Comparison of ENCODE assay signal across 9 cellular contexts in the genomic region with DNA sequence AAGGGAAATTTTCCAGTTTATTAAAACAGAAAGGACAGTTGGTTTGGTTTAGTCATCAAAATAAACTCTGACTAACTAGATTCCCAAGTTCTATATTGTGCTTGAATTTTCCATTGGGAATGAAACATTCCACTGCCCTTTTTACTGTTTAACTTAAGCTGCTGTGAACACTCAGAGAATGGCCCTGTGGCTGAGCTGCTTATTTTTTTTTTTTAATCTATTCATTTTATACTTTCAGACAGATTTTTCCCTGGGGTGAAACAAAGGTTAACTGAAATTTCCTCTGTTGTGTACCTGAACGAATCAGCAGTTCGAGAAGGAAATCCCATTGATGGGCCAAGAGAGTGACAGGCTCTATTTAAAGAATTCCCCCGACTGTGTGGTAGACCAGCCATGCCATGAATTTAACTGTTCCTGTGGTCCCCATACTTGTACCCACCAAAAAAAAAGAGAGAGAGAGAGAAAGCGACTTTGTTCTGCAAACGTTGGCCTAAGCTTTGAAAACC.
DNase-seq lines count a peak whose midpoint lies in the region; ATAC-seq and TF ChIP-seq lines count a peak whose summit lies in the region.
"Had no signal": no experiment of that assay in that cellular context is flagged by ENCODE, and none has a peak within 500 bp of the region (broad histone marks: within the 10 kb centered on the region; RNA-seq: fewer than 3 reads in every experiment).

No MANE protein-coding gene starts in this region.

- CTCF ChIA-PET in activated CD4-positive, alpha-beta memory T cell treated with anti-CD3 and anti-CD28 coated beads for 36 hours (lab: Charles Lee) = interaction anchor here (0.6 to 1.3 kb wide), 3 partner anchors 13 to 288 kb away, joined by 4 to 5 read pairs (median 4); no protein-coding TSS in a partner anchor
- CTCF ChIA-PET in activated CD4-positive, alpha-beta memory T cell treated with anti-CD3 and anti-CD28 coated beads, Interleukin-2, amount 10 ng/mL, durations not matched to agents 7 days and 5 days (lab: Charles Lee) = no interaction called here

- no peak for TF ChIP-seq CTCF in MM.1S (IDR thresholded peaks at IDR 0.05; ENCODE audit: low read length)

- H3K27ac Mint-ChIP-seq in activated CD4-positive, alpha-beta memory T cell treated with anti-CD3 and anti-CD28 coated beads for 36 hours = peak overlapping the region; percentile 38
- no peak overlapping the region for H3K27ac Mint-ChIP-seq in activated CD4-positive, alpha-beta memory T cell treated with anti-CD3 and anti-CD28 coated beads, Interleukin-2, amount 10 ng/mL, durations not matched to agents 7 days and 5 days
- peak overlapping the region; percentile 72 to 94 (median 86) for H3K27ac Mint-ChIP-seq in IgD-negative memory B cell
- H3K27ac Mint-ChIP-seq in stimulated activated memory B cell treated with anti-CD40 and anti-IgM and Interleukin-4, amounts not matched to agents 10 μg/mL and 1 μg/mL and 100 μg/mL, for 72 hours = peak overlapping the region; percentile 87

- H3K27me3 Mint-ChIP-seq in activated CD4-positive, alpha-beta memory T cell treated with anti-CD3 and anti-CD28 coated beads for 36 hours = no peaks in the 10 kb centered on the region
- H3K27me3 Mint-ChIP-seq in activated CD4-positive, alpha-beta memory T cell treated with anti-CD3 and anti-CD28 coated beads, Interleukin-2, amount 10 ng/mL, durations not matched to agents 7 days and 5 days = no peaks in the 10 kb centered on the region
- H3K27me3 Mint-ChIP-seq in IgD-negative memory B cell = no peaks in the 10 kb centered on the region
- no peaks in the 10 kb centered on the region for H3K27me3 Mint-ChIP-seq in stimulated activated memory B cell treated with anti-CD40 and anti-IgM and Interleukin-4, amounts not matched to agents 10 μg/mL and 1 μg/mL and 100 μg/mL, for 72 hours

- no peak overlapping the region for H3K4me2 ChIP-seq in MM.1S (ENCODE audit: low read depth, low read length)

- intact Hi-C loops in activated CD4-positive, alpha-beta memory T cell treated with anti-CD3 and anti-CD28 coated beads for 36 hours (cut with micrococcal nuclease) = no loop called here

- no peaks in the 10 kb centered on the region for H3K36me3 ChIP-seq in MM.1S (replicated peaks; ENCODE audit: insufficient read depth, low read length)

- peaks cover 23% of the 10 kb centered on the region for H3K4me1 Mint-ChIP-seq in activated CD4-positive, alpha-beta memory T cell treated with anti-CD3 and anti-CD28 coated beads for 36 hours (ENCODE audit: low read depth)
- H3K4me1 Mint-ChIP-seq in activated CD4-positive, alpha-beta memory T cell treated with anti-CD3 and anti-CD28 coated beads, Interleukin-2, amount 10 ng/mL, durations not matched to agents 7 days and 5 days = peaks cover 5% of the 10 kb centered on the region
- peaks cover 38 to 45% (median 43%) of the 10 kb centered on the region in 3 donors for H3K4me1 Mint-ChIP-seq in IgD-negative memory B cell
- peaks cover 45% of the 10 kb centered on the region for H3K4me1 Mint-ChIP-seq in stimulated activated memory B cell treated with anti-CD40 and anti-IgM and Interleukin-4, amounts not matched to agents 10 μg/mL and 1 μg/mL and 100 μg/mL, for 72 hours

- no peaks in the 10 kb centered on the region for H3K9me3 ChIP-seq in MM.1S (replicated peaks; ENCODE audit: insufficient read depth, low read length)

- H3K9ac ChIP-seq in MM.1S (ENCODE audit: low read length) = no peak overlapping the region

- no peak overlapping the region for H3K4me3 ChIP-seq in MM.1S (ENCODE audit: low read length)

- H3K27ac ChIP-seq in MM.1S (ENCODE audit: low read length) = no peak overlapping the region
- H3K27ac ChIP-seq: C4-2B had no signal

- POLR2A ChIA-PET in activated CD4-positive, alpha-beta memory T cell treated with anti-CD3 and anti-CD28 coated beads for 36 hours (lab: Charles Lee) = interaction anchor here (0.6 kb wide), 1 partner anchor 250 kb away, joined by 3 read pairs; the partner anchor contains the start of gene PAX5
- POLR2A ChIA-PET in activated CD4-positive, alpha-beta memory T cell treated with anti-CD3 and anti-CD28 coated beads, Interleukin-2, amount 10 ng/mL, durations not matched to agents 7 days and 5 days (lab: Charles Lee) = no interaction called here

- peak; percentile 68 for ATAC-seq in stimulated activated memory B cell treated with anti-CD40 and anti-IgM and Interleukin-4, amounts not matched to agents 10 μg/mL and 1 μg/mL and 100 μg/mL, for 72 hours
- ATAC-seq in GM18520 (IDR thresholded peaks at IDR 0.05; ENCODE audit: unreplicated experiment) (no peak), HG03045 (IDR thresholded peaks at IDR 0.05; ENCODE audit: unreplicated experiment) (no peak)

- H3F3A ChIP-seq in MM.1S (ENCODE audit: insufficient read depth, low read length) = no peaks in the 10 kb centered on the region

- no peaks in the 10 kb centered on the region for H3K9me3 Mint-ChIP-seq in activated CD4-positive, alpha-beta memory T cell treated with anti-CD3 and anti-CD28 coated beads for 36 hours
- no peaks in the 10 kb centered on the region for H3K9me3 Mint-ChIP-seq in activated CD4-positive, alpha-beta memory T cell treated with anti-CD3 and anti-CD28 coated beads, Interleukin-2, amount 10 ng/mL, durations not matched to agents 7 days and 5 days
- H3K9me3 Mint-ChIP-seq in IgD-negative memory B cell = peaks cover 0 to 1% (median 0%) of the 10 kb centered on the region in 3 donors
- H3K9me3 Mint-ChIP-seq in stimulated activated memory B cell treated with anti-CD40 and anti-IgM and Interleukin-4, amounts not matched to agents 10 μg/mL and 1 μg/mL and 100 μg/mL, for 72 hours = peaks cover 5% of the 10 kb centered on the region

- no peak overlapping the region for H2AFZ ChIP-seq in MM.1S (ENCODE audit: low read length)

- no peaks in the 10 kb centered on the region for H3K4me1 ChIP-seq in MM.1S (ENCODE audit: low read length)

- H3K36me3 Mint-ChIP-seq in activated CD4-positive, alpha-beta memory T cell treated with anti-CD3 and anti-CD28 coated beads for 36 hours = peaks cover 7% of the 10 kb centered on the region
- peaks cover 5% of the 10 kb centered on the region for H3K36me3 Mint-ChIP-seq in activated CD4-positive, alpha-beta memory T cell treated with anti-CD3 and anti-CD28 coated beads, Interleukin-2, amount 10 ng/mL, durations not matched to agents 7 days and 5 days (ENCODE audit: low read depth)
- peaks cover 3% of the 10 kb centered on the region for H3K36me3 Mint-ChIP-seq in IgD-negative memory B cell
- peaks cover 25% of the 10 kb centered on the region for H3K36me3 Mint-ChIP-seq in stimulated activated memory B cell treated with anti-CD40 and anti-IgM and Interleukin-4, amounts not matched to agents 10 μg/mL and 1 μg/mL and 100 μg/mL, for 72 hours

- H3K9me2 ChIP-seq in MM.1S (replicated peaks; ENCODE audit: insufficient read depth, low read length) = no peaks in the 10 kb centered on the region

- H3K79me2 ChIP-seq in MM.1S (ENCODE audit: low read length) = no peaks in the 10 kb centered on the region

- H4K20me1 ChIP-seq in MM.1S (ENCODE audit: insufficient read depth, low read length) = no peaks in the 10 kb centered on the region

- no peak overlapping the region for H3K4me3 Mint-ChIP-seq in activated CD4-positive, alpha-beta memory T cell treated with anti-CD3 and anti-CD28 coated beads for 36 hours
- H3K4me3 Mint-ChIP-seq in activated CD4-positive, alpha-beta memory T cell treated with anti-CD3 and anti-CD28 coated beads, Interleukin-2, amount 10 ng/mL, durations not matched to agents 7 days and 5 days = no peak overlapping the region
- peak overlapping the region; percentile 74 to 89 (median 82) for H3K4me3 Mint-ChIP-seq in IgD-negative memory B cell
- H3K4me3 Mint-ChIP-seq in stimulated activated memory B cell treated with anti-CD40 and anti-IgM and Interleukin-4, amounts not matched to agents 10 μg/mL and 1 μg/mL and 100 μg/mL, for 72 hours = peak overlapping the region; percentile 75

- no peak for DNase-seq in activated CD4-positive, alpha-beta memory T cell treated with anti-CD3 and anti-CD28 coated beads for 36 hours
- no peak for DNase-seq in activated CD4-positive, alpha-beta memory T cell treated with anti-CD3 and anti-CD28 coated beads, Interleukin-2, amount 10 ng/mL, durations not matched to agents 7 days and 5 days
- DNase-seq in dedifferentiated amniotic fluid mesenchymal stem cell (ENCODE audit: extremely low spot score) (peak; percentile 37), MM.1S (no peak)

- H3K27me3 ChIP-seq in MM.1S (replicated peaks; ENCODE audit: insufficient read depth, low read length) = no peaks in the 10 kb centered on the region

Comparison
In these comparisons a context has a peak if more than half of its experiments do, and no peak if none do; other contexts are left out.
1. H3K4me3 Mint-ChIP-seq: peak in IgD-negative memory B cell (4 of 4) and stimulated activated memory B cell treated with anti-CD40 and anti-IgM and Interleukin-4, amounts not matched to agents 10 μg/mL and 1 μg/mL and 100 μg/mL, for 72 hours (single experiment); none in activated CD4-positive, alpha-beta memory T cell treated with anti-CD3 and anti-CD28 coated beads for 36 hours (single experiment) and activated CD4-positive, alpha-beta memory T cell treated with anti-CD3 and anti-CD28 coated beads, Interleukin-2, amount 10 ng/mL, durations not matched to agents 7 days and 5 days (single experiment).